13 cellular contexts compared by ENCODE assay signal in the genomic region with DNA sequence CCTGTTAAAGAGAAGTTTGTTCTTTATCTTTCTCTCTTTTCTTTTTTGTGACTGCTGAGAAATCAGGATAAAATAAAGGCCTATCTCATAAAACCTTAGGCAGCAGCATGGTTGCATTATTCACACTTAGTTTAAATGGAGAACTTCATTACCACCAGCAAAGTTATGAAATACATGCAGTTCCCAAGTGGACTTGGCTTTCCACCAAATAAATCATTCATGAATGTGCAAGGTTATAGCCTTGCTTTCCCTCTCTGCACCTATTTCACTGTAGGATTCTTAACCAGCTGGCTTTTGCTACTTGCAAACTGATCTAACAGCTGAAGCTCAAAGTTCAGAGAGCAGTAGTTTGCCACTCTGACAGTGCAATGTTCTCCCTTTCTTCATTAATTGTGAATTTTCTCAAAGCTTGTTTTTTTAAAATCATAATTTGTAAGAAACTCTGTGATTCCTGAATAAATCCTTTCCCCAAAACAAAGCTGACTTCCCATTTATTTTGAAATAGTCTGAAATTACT.
DNase-seq lines count a peak whose midpoint lies in the region; ATAC-seq and TF ChIP-seq lines count a peak whose summit lies in the region.
"Had no signal": no experiment of that assay in that cellular context is flagged by ENCODE, and none has a peak within 500 bp of the region (broad histone marks: within the 10 kb centered on the region; RNA-seq: fewer than 3 reads in every experiment).

No MANE protein-coding gene starts in this region.

- peak; percentile 0 for DNase-seq in M059J (ENCODE audit: low read depth)
- peak; percentile 73 for DNase-seq in amniotic epithelial cell (ENCODE audit: low read depth)
- DNase-seq in fibroblast of mammary gland (ENCODE audit: low read depth) = peak; percentile 4
- DNase-seq in retinal pigment epithelial cell (ENCODE audit: low read depth) = peak; percentile 10
- DNase-seq in DMS 273 treated with DMSO at 0.1 percent for 48 hours (lab: John Stamatoyannopoulos, UW) = no peak
- no peak for DNase-seq in HFFc6
- DNase-seq: CD8-positive, alpha-beta memory T cell; Karpas-422; NCI-H1417 treated with DMSO at 0.1 percent for 48 hours; NCI-H2029; NCI-H524; SK-N-SH had no signal

- H3K4me3 ChIP-seq in fibroblast of mammary gland (ENCODE audit: control insufficient read depth, low read depth, low read length) = no peak overlapping the region
- no peak overlapping the region for H3K4me3 ChIP-seq in retinal pigment epithelial cell (ENCODE audit: low read length)

- H3K27ac Mint-ChIP-seq in HFFc6 = no peak overlapping the region
- H3K27ac Mint-ChIP-seq: CD8-positive, alpha-beta memory T cell had no signal

- peaks cover 5% of the 10 kb centered on the region; the same call in 1 of the 2 replicates for H3K36me3 Mint-ChIP-seq in HFFc6 (ENCODE audit: low read depth)
- H3K36me3 Mint-ChIP-seq: CD8-positive, alpha-beta memory T cell had no signal

- no peaks in the 10 kb centered on the region; the same call in 1 of the 2 replicates for H3K27me3 Mint-ChIP-seq in HFFc6 (ENCODE audit: insufficient read depth)
- H3K27me3 Mint-ChIP-seq: CD8-positive, alpha-beta memory T cell had no signal

- H3K4me3 Mint-ChIP-seq in HFFc6 = no peak overlapping the region
- H3K4me3 Mint-ChIP-seq: CD8-positive, alpha-beta memory T cell had no signal

- no peak for ATAC-seq in HG02970 (IDR thresholded peaks at IDR 0.05; ENCODE audit: low FRiP score, unreplicated experiment)

- H3K9me3 Mint-ChIP-seq in HFFc6 = peaks cover 63% of the 10 kb centered on the region

- TF ChIP-seq CTCF in fibroblast of mammary gland (conservative IDR thresholded peaks at IDR 0.05; ENCODE audit: control insufficient read depth, insufficient read depth, low read depth, low read length) (no peak), retinal pigment epithelial cell (conservative IDR thresholded peaks at IDR 0.05; ENCODE audit: low read depth, low read length) (no peak), HFFc6 (IDR thresholded peaks at IDR 0.05) (no peak)

- no peaks in the 10 kb centered on the region for H3K4me1 Mint-ChIP-seq in HFFc6 (ENCODE audit: low read depth)
- H3K4me1 Mint-ChIP-seq: CD8-positive, alpha-beta memory T cell had no signal

Comparison
In these comparisons a context has a peak if more than half of its experiments do, and no peak if none do; other contexts are left out.
1. DNase-seq: peak in M059J (single experiment), amniotic epithelial cell (single experiment), fibroblast of mammary gland (single experiment) and retinal pigment epithelial cell (single experiment); none in DMS 273 treated with DMSO at 0.1 percent for 48 hours (single experiment) and HFFc6 (single experiment).